8 cellular contexts compared by ENCODE assay signal in genomic region chr9:127578952-127579853, GRCh38. TPM values are rescaled to one million over a fixed set of nuclear protein-coding genes. Genes with fewer than 3 reads are reported as not detected.
DNase-seq lines count a peak whose midpoint lies in the region; ATAC-seq, FAIRE-seq and TF ChIP-seq lines count a peak whose summit lies in the region.

No MANE protein-coding gene starts in this region.

- peak; percentile 47 for DNase-seq in D341Med (ENCODE audit: low spot score)
- DNase-seq in KG1 (lab: John Stamatoyannopoulos, UW): peak; percentile 67
- DNase-seq in activated naive CD4-positive, alpha-beta T cell treated with anti-CD3 and anti-CD28 coated beads, Interleukin-2, amount 50 U/mL, for 16 hours: peak; percentile 64
- DNase-seq in frontal cortex (ENCODE audit: low spot score in 2 of 2): peak; percentile 46 to 76
- peak; percentile 70 for DNase-seq in omental fat pad (ENCODE audit: low spot score)
- peak; percentile 98 for DNase-seq in stromal cell of bone marrow (ENCODE audit: low read depth)

- no peak for FAIRE-seq in frontal cortex (lab: Jason Lieb, UNC)

- peak; percentile 94 for ATAC-seq in SK-N-SH treated with all-trans-retinoic acid at 6 μM for 48 hours
- ATAC-seq in omental fat pad (ENCODE audit: low FRiP score): peak; percentile 93
- no peak for ATAC-seq in HG02571 (IDR thresholded peaks at IDR 0.05; ENCODE audit: unreplicated experiment)

- no peak for TF ChIP-seq CTCF in omental fat pad (IDR thresholded peaks at IDR 0.05)

TF ChIP-seq in SK-N-SH treated with all-trans-retinoic acid at 6 μM for 48 hours, 23 proteins besides CTCF, POLR2A, EP300 and RAD21:
- no peak for TF ChIP-seq GLIS3 (CRISPR knock-in tag; IDR thresholded peaks at IDR 0.05)
- TF ChIP-seq ZFP30 (CRISPR knock-in tag; IDR thresholded peaks at IDR 0.05): 0 out of 2 replicates have a peak, but pooled peaks have one; percentile 10
- TF ChIP-seq TOX (CRISPR knock-in tag; IDR thresholded peaks at IDR 0.05; ENCODE audit: borderline replicate concordance): no peak
- no peak for TF ChIP-seq POU6F1 (CRISPR knock-in tag; IDR thresholded peaks at IDR 0.05; ENCODE audit: borderline replicate concordance, low read depth)
- TF ChIP-seq OSR1 (CRISPR knock-in tag; IDR thresholded peaks at IDR 0.05): no peak
- TF ChIP-seq CSDC2 (CRISPR knock-in tag; IDR thresholded peaks at IDR 0.05): no peak
- no peak for TF ChIP-seq ZC3H10 (CRISPR knock-in tag; IDR thresholded peaks at IDR 0.05)
- no peak for TF ChIP-seq ISL1 (CRISPR knock-in tag; IDR thresholded peaks at IDR 0.05)

RNA-seq across cellular contexts. Expression of gene STXBP1, which starts 32.9 kb away (rescaled TPM):
- 63.2 TPM for total RNA-seq in frontal cortex
- 10 to 100 TPM; 47.0 to 81.0 (median 66.4) TPM for total RNA-seq in omental fat pad

Comparison
In these comparisons a context has a peak if more than half of its experiments do, and no peak if none do; other contexts are left out.
1. DNase-seq: peak in every context shown above with its lines; median percentile 98 in stromal cell of bone marrow; 70 in omental fat pad; 67 in KG1; 64 in activated naive CD4-positive, alpha-beta T cell treated with anti-CD3 and anti-CD28 coated beads, Interleukin-2, amount 50 U/mL, for 16 hours; 61 in frontal cortex; 47 in D341Med.